ENCODE assay signal across 1 cellular context in the genomic region with DNA sequence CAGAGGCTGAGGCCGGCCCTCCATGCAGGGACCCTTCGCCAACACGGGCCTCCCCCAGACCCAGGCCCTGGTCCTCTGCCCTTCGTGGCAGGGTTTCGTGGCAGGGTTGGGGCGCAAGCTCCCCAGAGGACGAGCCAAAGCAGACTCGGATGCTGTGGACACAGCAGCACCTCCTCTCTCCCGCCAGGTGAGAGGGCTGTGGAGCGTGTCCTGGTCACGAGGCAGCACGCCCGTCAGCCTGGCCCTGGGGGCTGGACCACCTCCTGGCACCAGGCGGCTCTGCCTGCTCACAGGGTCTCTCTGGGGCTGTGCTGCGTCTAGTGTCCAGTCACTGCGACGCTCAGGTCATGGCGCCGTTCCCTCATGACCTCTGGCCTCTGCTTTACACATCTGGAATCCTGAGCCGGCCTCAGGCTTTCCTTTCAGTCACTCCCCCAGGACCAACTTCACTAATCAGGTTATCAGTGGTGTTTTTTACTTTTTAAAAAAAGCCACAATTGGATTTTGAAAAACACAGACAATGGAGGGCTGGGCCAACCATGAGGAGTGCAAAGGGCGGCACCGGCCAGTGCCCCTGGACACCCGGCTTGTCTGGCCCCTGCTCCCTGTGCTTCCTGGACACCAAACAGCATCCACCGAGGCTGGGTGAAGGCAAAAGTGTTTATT.
TF ChIP-seq lines count a peak whose summit lies in the region.

No MANE protein-coding gene starts in this region.

TF ChIP-seq in GM12878, 131 proteins besides CTCF, POLR2A, EP300 and RAD21 (continued from another document and continues in another):
- TF ChIP-seq, protein P1, sequence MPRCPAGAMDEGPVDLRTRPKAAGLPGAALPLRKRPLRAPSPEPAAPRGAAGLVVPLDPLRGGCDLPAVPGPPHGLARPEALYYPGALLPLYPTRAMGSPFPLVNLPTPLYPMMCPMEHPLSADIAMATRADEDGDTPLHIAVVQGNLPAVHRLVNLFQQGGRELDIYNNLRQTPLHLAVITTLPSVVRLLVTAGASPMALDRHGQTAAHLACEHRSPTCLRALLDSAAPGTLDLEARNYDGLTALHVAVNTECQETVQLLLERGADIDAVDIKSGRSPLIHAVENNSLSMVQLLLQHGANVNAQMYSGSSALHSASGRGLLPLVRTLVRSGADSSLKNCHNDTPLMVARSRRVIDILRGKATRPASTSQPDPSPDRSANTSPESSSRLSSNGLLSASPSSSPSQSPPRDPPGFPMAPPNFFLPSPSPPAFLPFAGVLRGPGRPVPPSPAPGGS (IDR thresholded peaks at IDR 0.05; ENCODE audit: borderline replicate concordance, insufficient read depth, low read depth, low read length, poor library complexity, severe bottlenecking) = no peak
- TF ChIP-seq JUND (IDR thresholded peaks at IDR 0.05; ENCODE audit: low read depth, low read length) = no peak
- TF ChIP-seq ZNF207 (IDR thresholded peaks at IDR 0.05; ENCODE audit: borderline replicate concordance) = no peak
- TF ChIP-seq, protein P2, sequence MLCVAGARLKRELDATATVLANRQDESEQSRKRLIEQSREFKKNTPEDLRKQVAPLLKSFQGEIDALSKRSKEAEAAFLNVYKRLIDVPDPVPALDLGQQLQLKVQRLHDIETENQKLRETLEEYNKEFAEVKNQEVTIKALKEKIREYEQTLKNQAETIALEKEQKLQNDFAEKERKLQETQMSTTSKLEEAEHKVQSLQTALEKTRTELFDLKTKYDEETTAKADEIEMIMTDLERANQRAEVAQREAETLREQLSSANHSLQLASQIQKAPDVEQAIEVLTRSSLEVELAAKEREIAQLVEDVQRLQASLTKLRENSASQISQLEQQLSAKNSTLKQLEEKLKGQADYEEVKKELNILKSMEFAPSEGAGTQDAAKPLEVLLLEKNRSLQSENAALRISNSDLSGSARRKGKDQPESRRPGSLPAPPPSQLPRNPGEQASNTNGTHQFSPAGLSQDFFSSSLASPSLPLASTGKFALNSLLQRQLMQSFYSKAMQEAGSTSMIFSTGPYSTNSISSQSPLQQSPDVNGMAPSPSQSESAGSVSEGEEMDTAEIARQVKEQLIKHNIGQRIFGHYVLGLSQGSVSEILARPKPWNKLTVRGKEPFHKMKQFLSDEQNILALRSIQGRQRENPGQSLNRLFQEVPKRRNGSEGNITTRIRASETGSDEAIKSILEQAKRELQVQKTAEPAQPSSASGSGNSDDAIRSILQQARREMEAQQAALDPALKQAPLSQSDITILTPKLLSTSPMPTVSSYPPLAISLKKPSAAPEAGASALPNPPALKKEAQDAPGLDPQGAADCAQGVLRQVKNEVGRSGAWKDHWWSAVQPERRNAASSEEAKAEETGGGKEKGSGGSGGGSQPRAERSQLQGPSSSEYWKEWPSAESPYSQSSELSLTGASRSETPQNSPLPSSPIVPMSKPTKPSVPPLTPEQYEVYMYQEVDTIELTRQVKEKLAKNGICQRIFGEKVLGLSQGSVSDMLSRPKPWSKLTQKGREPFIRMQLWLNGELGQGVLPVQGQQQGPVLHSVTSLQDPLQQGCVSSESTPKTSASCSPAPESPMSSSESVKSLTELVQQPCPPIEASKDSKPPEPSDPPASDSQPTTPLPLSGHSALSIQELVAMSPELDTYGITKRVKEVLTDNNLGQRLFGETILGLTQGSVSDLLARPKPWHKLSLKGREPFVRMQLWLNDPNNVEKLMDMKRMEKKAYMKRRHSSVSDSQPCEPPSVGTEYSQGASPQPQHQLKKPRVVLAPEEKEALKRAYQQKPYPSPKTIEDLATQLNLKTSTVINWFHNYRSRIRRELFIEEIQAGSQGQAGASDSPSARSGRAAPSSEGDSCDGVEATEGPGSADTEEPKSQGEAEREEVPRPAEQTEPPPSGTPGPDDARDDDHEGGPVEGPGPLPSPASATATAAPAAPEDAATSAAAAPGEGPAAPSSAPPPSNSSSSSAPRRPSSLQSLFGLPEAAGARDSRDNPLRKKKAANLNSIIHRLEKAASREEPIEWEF (IDR thresholded peaks at IDR 0.05; ENCODE audit: insufficient replicate concordance, low read depth, low read length) = no peak
- no peak for TF ChIP-seq IRF4 (IDR thresholded peaks at IDR 0.05; ENCODE audit: low read depth, low read length)
- 0 out of 2 replicates have a peak, but pooled peaks have one; percentile 22 for TF ChIP-seq TCF12 (IDR thresholded peaks at IDR 0.05; ENCODE audit: low read depth, low read length)
- TF ChIP-seq, protein P3, sequence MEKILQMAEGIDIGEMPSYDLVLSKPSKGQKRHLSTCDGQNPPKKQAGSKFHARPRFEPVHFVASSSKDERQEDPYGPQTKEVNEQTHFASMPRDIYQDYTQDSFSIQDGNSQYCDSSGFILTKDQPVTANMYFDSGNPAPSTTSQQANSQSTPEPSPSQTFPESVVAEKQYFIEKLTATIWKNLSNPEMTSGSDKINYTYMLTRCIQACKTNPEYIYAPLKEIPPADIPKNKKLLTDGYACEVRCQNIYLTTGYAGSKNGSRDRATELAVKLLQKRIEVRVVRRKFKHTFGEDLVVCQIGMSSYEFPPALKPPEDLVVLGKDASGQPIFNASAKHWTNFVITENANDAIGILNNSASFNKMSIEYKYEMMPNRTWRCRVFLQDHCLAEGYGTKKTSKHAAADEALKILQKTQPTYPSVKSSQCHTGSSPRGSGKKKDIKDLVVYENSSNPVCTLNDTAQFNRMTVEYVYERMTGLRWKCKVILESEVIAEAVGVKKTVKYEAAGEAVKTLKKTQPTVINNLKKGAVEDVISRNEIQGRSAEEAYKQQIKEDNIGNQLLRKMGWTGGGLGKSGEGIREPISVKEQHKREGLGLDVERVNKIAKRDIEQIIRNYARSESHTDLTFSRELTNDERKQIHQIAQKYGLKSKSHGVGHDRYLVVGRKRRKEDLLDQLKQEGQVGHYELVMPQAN (conservative IDR thresholded peaks at IDR 0.05) = no peak
- no peak for TF ChIP-seq KAT2A (conservative IDR thresholded peaks at IDR 0.05; ENCODE audit: control insufficient read depth, low read depth, low read length)
- no peak for TF ChIP-seq TCF7 (IDR thresholded peaks at IDR 0.05; ENCODE audit: borderline replicate concordance)
- TF ChIP-seq, protein P4, sequence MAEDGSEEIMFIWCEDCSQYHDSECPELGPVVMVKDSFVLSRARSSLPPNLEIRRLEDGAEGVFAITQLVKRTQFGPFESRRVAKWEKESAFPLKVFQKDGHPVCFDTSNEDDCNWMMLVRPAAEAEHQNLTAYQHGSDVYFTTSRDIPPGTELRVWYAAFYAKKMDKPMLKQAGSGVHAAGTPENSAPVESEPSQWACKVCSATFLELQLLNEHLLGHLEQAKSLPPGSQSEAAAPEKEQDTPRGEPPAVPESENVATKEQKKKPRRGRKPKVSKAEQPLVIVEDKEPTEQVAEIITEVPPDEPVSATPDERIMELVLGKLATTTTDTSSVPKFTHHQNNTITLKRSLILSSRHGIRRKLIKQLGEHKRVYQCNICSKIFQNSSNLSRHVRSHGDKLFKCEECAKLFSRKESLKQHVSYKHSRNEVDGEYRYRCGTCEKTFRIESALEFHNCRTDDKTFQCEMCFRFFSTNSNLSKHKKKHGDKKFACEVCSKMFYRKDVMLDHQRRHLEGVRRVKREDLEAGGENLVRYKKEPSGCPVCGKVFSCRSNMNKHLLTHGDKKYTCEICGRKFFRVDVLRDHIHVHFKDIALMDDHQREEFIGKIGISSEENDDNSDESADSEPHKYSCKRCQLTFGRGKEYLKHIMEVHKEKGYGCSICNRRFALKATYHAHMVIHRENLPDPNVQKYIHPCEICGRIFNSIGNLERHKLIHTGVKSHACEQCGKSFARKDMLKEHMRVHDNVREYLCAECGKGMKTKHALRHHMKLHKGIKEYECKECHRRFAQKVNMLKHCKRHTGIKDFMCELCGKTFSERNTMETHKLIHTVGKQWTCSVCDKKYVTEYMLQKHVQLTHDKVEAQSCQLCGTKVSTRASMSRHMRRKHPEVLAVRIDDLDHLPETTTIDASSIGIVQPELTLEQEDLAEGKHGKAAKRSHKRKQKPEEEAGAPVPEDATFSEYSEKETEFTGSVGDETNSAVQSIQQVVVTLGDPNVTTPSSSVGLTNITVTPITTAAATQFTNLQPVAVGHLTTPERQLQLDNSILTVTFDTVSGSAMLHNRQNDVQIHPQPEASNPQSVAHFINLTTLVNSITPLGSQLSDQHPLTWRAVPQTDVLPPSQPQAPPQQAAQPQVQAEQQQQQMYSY (CRISPR knock-in tag; IDR thresholded peaks at IDR 0.05) = no peak
- TF ChIP-seq TAF1 (IDR thresholded peaks at IDR 0.05; ENCODE audit: borderline replicate concordance, low read depth, low read length) = no peak
- TF ChIP-seq, protein P5, sequence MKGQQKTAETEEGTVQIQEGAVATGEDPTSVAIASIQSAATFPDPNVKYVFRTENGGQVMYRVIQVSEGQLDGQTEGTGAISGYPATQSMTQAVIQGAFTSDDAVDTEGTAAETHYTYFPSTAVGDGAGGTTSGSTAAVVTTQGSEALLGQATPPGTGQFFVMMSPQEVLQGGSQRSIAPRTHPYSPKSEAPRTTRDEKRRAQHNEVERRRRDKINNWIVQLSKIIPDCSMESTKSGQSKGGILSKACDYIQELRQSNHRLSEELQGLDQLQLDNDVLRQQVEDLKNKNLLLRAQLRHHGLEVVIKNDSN (IDR thresholded peaks at IDR 0.05; ENCODE audit: borderline replicate concordance, extremely low read length, insufficient read depth, low read depth, low read length) = peak; percentile 10
- no peak for TF ChIP-seq PML (IDR thresholded peaks at IDR 0.05; ENCODE audit: low read length)
- TF ChIP-seq, protein P6, sequence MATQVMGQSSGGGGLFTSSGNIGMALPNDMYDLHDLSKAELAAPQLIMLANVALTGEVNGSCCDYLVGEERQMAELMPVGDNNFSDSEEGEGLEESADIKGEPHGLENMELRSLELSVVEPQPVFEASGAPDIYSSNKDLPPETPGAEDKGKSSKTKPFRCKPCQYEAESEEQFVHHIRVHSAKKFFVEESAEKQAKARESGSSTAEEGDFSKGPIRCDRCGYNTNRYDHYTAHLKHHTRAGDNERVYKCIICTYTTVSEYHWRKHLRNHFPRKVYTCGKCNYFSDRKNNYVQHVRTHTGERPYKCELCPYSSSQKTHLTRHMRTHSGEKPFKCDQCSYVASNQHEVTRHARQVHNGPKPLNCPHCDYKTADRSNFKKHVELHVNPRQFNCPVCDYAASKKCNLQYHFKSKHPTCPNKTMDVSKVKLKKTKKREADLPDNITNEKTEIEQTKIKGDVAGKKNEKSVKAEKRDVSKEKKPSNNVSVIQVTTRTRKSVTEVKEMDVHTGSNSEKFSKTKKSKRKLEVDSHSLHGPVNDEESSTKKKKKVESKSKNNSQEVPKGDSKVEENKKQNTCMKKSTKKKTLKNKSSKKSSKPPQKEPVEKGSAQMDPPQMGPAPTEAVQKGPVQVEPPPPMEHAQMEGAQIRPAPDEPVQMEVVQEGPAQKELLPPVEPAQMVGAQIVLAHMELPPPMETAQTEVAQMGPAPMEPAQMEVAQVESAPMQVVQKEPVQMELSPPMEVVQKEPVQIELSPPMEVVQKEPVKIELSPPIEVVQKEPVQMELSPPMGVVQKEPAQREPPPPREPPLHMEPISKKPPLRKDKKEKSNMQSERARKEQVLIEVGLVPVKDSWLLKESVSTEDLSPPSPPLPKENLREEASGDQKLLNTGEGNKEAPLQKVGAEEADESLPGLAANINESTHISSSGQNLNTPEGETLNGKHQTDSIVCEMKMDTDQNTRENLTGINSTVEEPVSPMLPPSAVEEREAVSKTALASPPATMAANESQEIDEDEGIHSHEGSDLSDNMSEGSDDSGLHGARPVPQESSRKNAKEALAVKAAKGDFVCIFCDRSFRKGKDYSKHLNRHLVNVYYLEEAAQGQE (IDR thresholded peaks at IDR 0.05; ENCODE audit: low read depth, low read length) = no peak
- TF ChIP-seq, protein P7, sequence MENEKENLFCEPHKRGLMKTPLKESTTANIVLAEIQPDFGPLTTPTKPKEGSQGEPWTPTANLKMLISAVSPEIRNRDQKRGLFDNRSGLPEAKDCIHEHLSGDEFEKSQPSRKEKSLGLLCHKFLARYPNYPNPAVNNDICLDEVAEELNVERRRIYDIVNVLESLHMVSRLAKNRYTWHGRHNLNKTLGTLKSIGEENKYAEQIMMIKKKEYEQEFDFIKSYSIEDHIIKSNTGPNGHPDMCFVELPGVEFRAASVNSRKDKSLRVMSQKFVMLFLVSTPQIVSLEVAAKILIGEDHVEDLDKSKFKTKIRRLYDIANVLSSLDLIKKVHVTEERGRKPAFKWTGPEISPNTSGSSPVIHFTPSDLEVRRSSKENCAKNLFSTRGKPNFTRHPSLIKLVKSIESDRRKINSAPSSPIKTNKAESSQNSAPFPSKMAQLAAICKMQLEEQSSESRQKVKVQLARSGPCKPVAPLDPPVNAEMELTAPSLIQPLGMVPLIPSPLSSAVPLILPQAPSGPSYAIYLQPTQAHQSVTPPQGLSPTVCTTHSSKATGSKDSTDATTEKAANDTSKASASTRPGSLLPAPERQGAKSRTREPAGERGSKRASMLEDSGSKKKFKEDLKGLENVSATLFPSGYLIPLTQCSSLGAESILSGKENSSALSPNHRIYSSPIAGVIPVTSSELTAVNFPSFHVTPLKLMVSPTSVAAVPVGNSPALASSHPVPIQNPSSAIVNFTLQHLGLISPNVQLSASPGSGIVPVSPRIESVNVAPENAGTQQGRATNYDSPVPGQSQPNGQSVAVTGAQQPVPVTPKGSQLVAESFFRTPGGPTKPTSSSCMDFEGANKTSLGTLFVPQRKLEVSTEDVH (IDR thresholded peaks at IDR 0.05; ENCODE audit: low read depth, partially characterized antibody) = no peak
- no peak for TF ChIP-seq NFYA (IDR thresholded peaks at IDR 0.05; ENCODE audit: borderline replicate concordance, low read depth, low read length)
- no peak for TF ChIP-seq MTA3 (IDR thresholded peaks at IDR 0.05; ENCODE audit: borderline replicate concordance, low read length)
- TF ChIP-seq MXI1 (IDR thresholded peaks at IDR 0.05; ENCODE audit: low read depth, low read length) = 0 out of 2 replicates have a peak, but pooled peaks have one; percentile 35
- 0 out of 2 replicates have a peak, but pooled peaks have one; percentile 9 for TF ChIP-seq TCF3 (IDR thresholded peaks at IDR 0.05; ENCODE audit: borderline replicate concordance, insufficient read depth, low read depth, low read length)
- TF ChIP-seq SMAD5 (IDR thresholded peaks at IDR 0.05; ENCODE audit: low read depth) = no peak
- TF ChIP-seq WRNIP1 (IDR thresholded peaks at IDR 0.05; ENCODE audit: borderline replicate concordance, low read depth, low read length) = no peak
- no peak for TF ChIP-seq NBN (IDR thresholded peaks at IDR 0.05)
- no peak for TF ChIP-seq TARDBP (IDR thresholded peaks at IDR 0.05; ENCODE audit: borderline replicate concordance)
- TF ChIP-seq ASH2L (IDR thresholded peaks at IDR 0.05; ENCODE audit: borderline replicate concordance, low read depth) = no peak
- TF ChIP-seq MYC (IDR thresholded peaks at IDR 0.05; ENCODE audit: insufficient read depth, insufficient read length, insufficient replicate concordance, low read length, severe bottlenecking) = no peak
